ENCODE assay signal across 18 cellular contexts in the genomic region with DNA sequence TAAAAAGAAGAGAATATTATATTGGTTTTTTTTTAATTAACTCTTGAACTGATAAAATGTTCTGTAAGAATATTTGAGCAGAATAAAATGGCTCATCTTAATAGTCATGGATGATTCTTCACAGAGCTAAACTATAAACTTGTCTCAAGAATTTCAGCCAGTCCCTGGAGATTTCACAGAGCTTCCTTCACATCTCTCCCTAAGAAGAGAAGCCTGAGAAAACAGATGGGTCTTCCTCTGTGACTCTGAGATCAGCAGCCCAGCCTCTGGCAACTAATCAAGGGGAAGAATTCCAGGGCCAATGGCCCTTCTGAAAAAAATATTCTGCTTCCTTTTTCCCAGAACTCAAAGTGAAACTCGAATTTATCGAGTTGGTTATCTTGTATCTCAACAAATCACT.
DNase-seq lines count a peak whose midpoint lies in the region; ATAC-seq, FAIRE-seq and TF ChIP-seq lines count a peak whose summit lies in the region.
"Had no signal": no experiment of that assay in that cellular context is flagged by ENCODE, and none has a peak within 500 bp of the region (broad histone marks: within the 10 kb centered on the region; RNA-seq: fewer than 3 reads in every experiment).

No MANE protein-coding gene starts in this region.

- H3K9me3 ChIP-seq in A673 (ENCODE audit: low read depth, low read length, poor library complexity, severe bottlenecking) (no peaks in the 10 kb centered on the region), IMR-90 (ENCODE audit: control insufficient read depth, insufficient read depth, low read length) (no peaks in the 10 kb centered on the region), mesenchymal stem cell (ENCODE audit: control insufficient read depth, low read length) (no peaks in the 10 kb centered on the region)
- H3K9me3 ChIP-seq: A549 had no signal

- no peak overlapping the region for H2BK15ac ChIP-seq in IMR-90 (ENCODE audit: low read depth, low read length)
- no peak overlapping the region for H2BK15ac ChIP-seq in mesenchymal stem cell (ENCODE audit: low read depth, poor library complexity, severe bottlenecking)

- no peak overlapping the region for H2BK120ac ChIP-seq in IMR-90 (ENCODE audit: low read depth, low read length)
- H2BK120ac ChIP-seq in mesenchymal stem cell (ENCODE audit: low read depth, low read length) = no peak overlapping the region

- H3K14ac ChIP-seq in IMR-90 (replicated peaks; ENCODE audit: low read depth, low read length) = no peak overlapping the region
- H3K14ac ChIP-seq in mesenchymal stem cell (ENCODE audit: low read length in 2 of 2) = no peak overlapping the region

- H3K23ac ChIP-seq in IMR-90 (ENCODE audit: low read depth, low read length) (no peak overlapping the region), mesenchymal stem cell (ENCODE audit: low read length in 2 of 2) (no peak overlapping the region)

- intact Hi-C loops in A673 (cut with micrococcal nuclease; ENCODE audit: unreplicated experiment) = no loop called here
- intact Hi-C loops in IMR-90 (cut with micrococcal nuclease) = loop anchor here (2.0 kb wide), 2 partner anchors 123 to 249 kb away; no protein-coding TSS in a partner anchor

- H3K4me1 ChIP-seq in A673 (ENCODE audit: insufficient read depth, low read length, poor library complexity, severe bottlenecking) (no peaks in the 10 kb centered on the region), IMR-90 (ENCODE audit: control insufficient read depth, insufficient read depth, low read length) (no peaks in the 10 kb centered on the region), mesenchymal stem cell (ENCODE audit: control insufficient read depth, insufficient read depth, low read depth, low read length) (no peaks in the 10 kb centered on the region)
- H3K4me1 ChIP-seq: A549 had no signal

- peak; percentile 81 for FAIRE-seq in endometrium (lab: Jason Lieb, UNC)
- FAIRE-seq: A549 had no signal

- no peak for TF ChIP-seq CTCF in A673 (conservative IDR thresholded peaks at IDR 0.05; ENCODE audit: low read depth, low read length)
- TF ChIP-seq CTCF in IMR-90 (conservative IDR thresholded peaks at IDR 0.05; ENCODE audit: low read depth, low read length) = no peak

- no peak for ATAC-seq in IMR-90 (ENCODE audit: low read depth)
- ATAC-seq: A549; stimulated activated naive CD8-positive, alpha-beta T cell treated with anti-CD3 and anti-CD28 coated beads, Interleukin-15, amount 100 ng/mL, for 72 hours; WTC11 had no signal

- no peaks in the 10 kb centered on the region for H3K36me3 ChIP-seq in A673 (ENCODE audit: insufficient read depth, low read length, poor library complexity, severe bottlenecking)
- no peaks in the 10 kb centered on the region for H3K36me3 ChIP-seq in IMR-90 (ENCODE audit: control insufficient read depth, insufficient read depth, low read length)
- no peaks in the 10 kb centered on the region for H3K36me3 ChIP-seq in mesenchymal stem cell (ENCODE audit: control insufficient read depth in 1 of 2, insufficient read depth in 2 of 2, low read depth in 1 of 2, low read length in 2 of 2)

- CTCF ChIA-PET in A673 (lab: Charles Lee) = no interaction called here
- CTCF ChIA-PET in IMR-90 (lab: Yijun Ruan, JAX) = interaction anchor here (1.4 kb wide), 1 partner anchor 28 kb away, joined by 4 read pairs; no protein-coding TSS in a partner anchor

- no CpG with 5 or more reads among the region's 2 CpGs for WGBS in IMR-90 (ENCODE audit: extremely low coverage in 2 of 2, insufficient read length in 1 of 2), 2 experiments
- WGBS in mesenchymal stem cell = no CpG with 5 or more reads among the region's 2 CpGs

- dilution Hi-C loops in IMR-90 (cut with HindIII; ENCODE audit: low sequenced_read_pairs, unreplicated experiment) = no loop called here

- no peak overlapping the region for H4K91ac ChIP-seq in IMR-90 (ENCODE audit: insufficient read depth, low read depth, low read length)
- H4K91ac ChIP-seq in mesenchymal stem cell (ENCODE audit: low read length) = no peak overlapping the region

- no peaks in the 10 kb centered on the region for H4K20me1 ChIP-seq in IMR-90 (ENCODE audit: insufficient read depth, low read length)

- H2AFZ ChIP-seq in IMR-90 (replicated peaks; ENCODE audit: low read length, poor library complexity) = no peak overlapping the region
- no peak overlapping the region for H2AFZ ChIP-seq in mesenchymal stem cell (ENCODE audit: low read depth, low read length)

- H2BK20ac ChIP-seq in IMR-90 (ENCODE audit: low read depth, low read length) = no peak overlapping the region

- in situ Hi-C loops in IMR-90 (cut with MboI; ENCODE audit: low sequenced_read_pairs) = loop anchor here (25.0 kb wide), 1 partner anchor 1278 kb away; a partner anchor contains a TSS

- H3K27me3 ChIP-seq in A673 (replicated peaks; ENCODE audit: insufficient read depth, low read depth, low read length, poor library complexity) = no peaks in the 10 kb centered on the region
- peaks cover 2% of the 10 kb centered on the region for H3K27me3 ChIP-seq in IMR-90 (ENCODE audit: control insufficient read depth, insufficient read depth, low read length)
- no peaks in the 10 kb centered on the region for H3K27me3 ChIP-seq in mesenchymal stem cell (ENCODE audit: control insufficient read depth in 1 of 2, insufficient read depth in 1 of 2, low read length in 2 of 2)

- no peak for TF ChIP-seq RAD21 in IMR-90 (IDR thresholded peaks at IDR 0.05; ENCODE audit: low read length)

- H3K79me1 ChIP-seq in IMR-90 (ENCODE audit: low read depth in 1 of 2, low read length in 2 of 2) = no peaks in the 10 kb centered on the region
- no peaks in the 10 kb centered on the region for H3K79me1 ChIP-seq in mesenchymal stem cell (replicated peaks; ENCODE audit: low read length, poor library complexity, severe bottlenecking)

- H4K5ac ChIP-seq in IMR-90 (ENCODE audit: low read depth, low read length) = no peak overlapping the region

- no peak for TF ChIP-seq POLR2A in IMR-90 (IDR thresholded peaks at IDR 0.05; ENCODE audit: low read depth, low read length)

- H3K9ac ChIP-seq in IMR-90 (ENCODE audit: low read depth, low read length) (no peak overlapping the region), mesenchymal stem cell (ENCODE audit: low read length) (peak overlapping the region; percentile 68)

- BruUV-seq in A673 (replicated peaks; lab: Mats Ljungman, UMichigan) (no TSS peak), IMR-90 (replicated peaks; lab: Mats Ljungman, UMichigan) (no TSS peak)

- H3K4me2 ChIP-seq in IMR-90 (ENCODE audit: low read depth, low read length) (peak overlapping the region; percentile 16; the same call in 1 of the 2 replicates), mesenchymal stem cell (ENCODE audit: low read length, poor library complexity, severe bottlenecking) (no peak overlapping the region)
- H3K4me2 ChIP-seq: A549 had no signal

- H3K27ac ChIP-seq in A673 (ENCODE audit: low read depth, low read length, poor library complexity, severe bottlenecking) (no peak overlapping the region), IMR-90 (ENCODE audit: insufficient read depth, low read length) (no peak overlapping the region), mesenchymal stem cell (ENCODE audit: low read length, poor library complexity, severe bottlenecking) (no peak overlapping the region)
- H3K27ac ChIP-seq: A549, RWPE1 had no signal

- no peak overlapping the region for H3K56ac ChIP-seq in IMR-90 (ENCODE audit: extremely low read depth, insufficient read depth, low read length)

- H2BK5ac ChIP-seq in IMR-90 (ENCODE audit: low read depth, low read length, poor library complexity, severe bottlenecking) (no peak overlapping the region), mesenchymal stem cell (ENCODE audit: low read depth, low read length, poor library complexity, severe bottlenecking) (no peak overlapping the region)

- H3K4ac ChIP-seq in IMR-90 (ENCODE audit: low read depth, low read length) = no peak overlapping the region
- H3K4ac ChIP-seq in mesenchymal stem cell (ENCODE audit: low read depth in 1 of 2, low read length in 2 of 2) = no peak overlapping the region

- H4K8ac ChIP-seq in IMR-90 (ENCODE audit: low read depth in 2 of 2, low read length in 2 of 2) (no peak overlapping the region), mesenchymal stem cell (ENCODE audit: low read length) (no peak overlapping the region)

- DNase-seq in A673 (ENCODE audit: low spot score) = peak; percentile 30
- DNase-seq in IMR-90 = peak; percentile 1
- peak; percentile 66 for DNase-seq in mesenchymal stem cell
- no peak for DNase-seq in NCI-H524 (lab: John Stamatoyannopoulos, UW)
- no peak for DNase-seq in stimulated activated CD4-positive, alpha-beta T cell treated with anti-CD3 and anti-CD28 coated beads, Interleukin-4, amount 100 ng/mL, for 24 hours
- no peak for DNase-seq in RKO (ENCODE audit: low spot score)
- no peak for DNase-seq in activated CD8-positive, alpha-beta memory T cell treated with anti-CD3 and anti-CD28 coated beads, Interleukin-2, amount 50 U/mL, for 48 hours
- DNase-seq: activated CD8-positive, alpha-beta memory T cell treated with anti-CD3 and anti-CD28 coated beads for 24 hours; amniotic stem cell; CD4-positive, alpha-beta memory T cell; head of caudate nucleus; NCI-H1048; NCI-H82; stimulated activated naive CD8-positive, alpha-beta T cell treated with anti-CD3 and anti-CD28 coated beads, Interleukin-15, amount 100 ng/mL, for 72 hours had no signal

- H2AK5ac ChIP-seq in IMR-90 (ENCODE audit: low read depth, low read length) = no peak overlapping the region
- no peak overlapping the region for H2AK5ac ChIP-seq in mesenchymal stem cell (ENCODE audit: low read length, severe bottlenecking)

- peaks cover 3% of the 10 kb centered on the region; the same call in 1 of the 2 replicates for H3K9me1 ChIP-seq in IMR-90 (ENCODE audit: insufficient read depth, low read length)

- H3K18ac ChIP-seq in IMR-90 (ENCODE audit: low read depth, low read length) (no peak overlapping the region), mesenchymal stem cell (ENCODE audit: low read depth in 1 of 2, low read length in 2 of 2) (no peak overlapping the region)

- H3K4me3 ChIP-seq in A673 (ENCODE audit: low read depth, low read length, poor library complexity, severe bottlenecking) = no peak overlapping the region
- H3K4me3 ChIP-seq in IMR-90 (ENCODE audit: insufficient read depth, low read depth, low read length) = no peak overlapping the region
- H3K4me3 ChIP-seq in mesenchymal stem cell (ENCODE audit: insufficient read depth in 1 of 2, low read depth in 1 of 2, low read length in 2 of 2) = peak overlapping the region in 1 of 2 experiments; percentile 58
- H3K4me3 ChIP-seq: A549 had no signal

- no peak overlapping the region for H2BK12ac ChIP-seq in mesenchymal stem cell (ENCODE audit: low read length in 2 of 2)

- H2AK9ac ChIP-seq in IMR-90 (replicated peaks; ENCODE audit: low read depth, low read length, poor library complexity) = no peak overlapping the region

- POLR2A ChIA-PET in A673 (lab: Charles Lee; ENCODE audit: low non-redundant PET) (interaction anchor here (0.6 kb wide), 1 partner anchor 13 kb away, joined by 3 read pairs; no protein-coding TSS in a partner anchor), IMR-90 (lab: Charles Lee; ENCODE audit: unreplicated experiment) (no interaction called here)

TF ChIP-seq in IMR-90, 13 proteins besides CTCF, POLR2A, EP300 and RAD21 (continues in another document):
- no peak for TF ChIP-seq RFX5 (IDR thresholded peaks at IDR 0.05; ENCODE audit: low read depth, low read length)

Comparison
In these comparisons a context has a peak if more than half of its experiments do, and no peak if none do; other contexts are left out.
1. DNase-seq: peak in A673 (single experiment), IMR-90 (single experiment) and mesenchymal stem cell (single experiment); none in NCI-H524 (0 of 2), stimulated activated CD4-positive, alpha-beta T cell treated with anti-CD3 and anti-CD28 coated beads, Interleukin-4, amount 100 ng/mL, for 24 hours (single experiment), RKO (single experiment) and activated CD8-positive, alpha-beta memory T cell treated with anti-CD3 and anti-CD28 coated beads, Interleukin-2, amount 50 U/mL, for 48 hours (single experiment).